1 cellular context compared by ENCODE assay signal in genomic region chr18:58205087-58205779, GRCh38.
TF ChIP-seq lines count a peak whose summit lies in the region.

No MANE protein-coding gene starts in this region.

TF ChIP-seq in SK-N-SH, 30 proteins besides CTCF, POLR2A, EP300 and RAD21 (continued from another document):
- TF ChIP-seq REST (IDR thresholded peaks at IDR 0.05; ENCODE audit: low read depth, low read length): no peak
- no peak for TF ChIP-seq POLR2AphosphoS5 (IDR thresholded peaks at IDR 0.05; ENCODE audit: low read depth, low read length)
- no peak for TF ChIP-seq RFX5 (IDR thresholded peaks at IDR 0.05; ENCODE audit: low read length)
- TF ChIP-seq USF1 (IDR thresholded peaks at IDR 0.05; ENCODE audit: borderline replicate concordance, low read depth): no peak
- TF ChIP-seq NRF1 (IDR thresholded peaks at IDR 0.05; ENCODE audit: low read depth, low read length): no peak
- TF ChIP-seq ZBTB33 (IDR thresholded peaks at IDR 0.05; ENCODE audit: borderline replicate concordance, low read depth): no peak
- no peak for TF ChIP-seq YY1 (IDR thresholded peaks at IDR 0.05; ENCODE audit: low read depth)
- peak; percentile 46; the same call in 1 of the 2 replicates for TF ChIP-seq FOSL2 (IDR thresholded peaks at IDR 0.05; ENCODE audit: borderline replicate concordance, low read depth)
- peak; percentile 25; the same call in 1 of the 2 replicates for TF ChIP-seq NFIC (IDR thresholded peaks at IDR 0.05; ENCODE audit: borderline replicate concordance)
- no peak for TF ChIP-seq GATA2 (CRISPR knock-in tag; IDR thresholded peaks at IDR 0.05)
- TF ChIP-seq ELF1 (IDR thresholded peaks at IDR 0.05): no peak
- TF ChIP-seq TCF12 (IDR thresholded peaks at IDR 0.05): peak; percentile 61; the same call in 1 of the 2 replicates
- 0 out of 2 replicates have a peak, but pooled peaks have one; percentile 22 for TF ChIP-seq PBX3 (IDR thresholded peaks at IDR 0.05)
- 0 out of 2 replicates have a peak, but pooled peaks have one; percentile 22 for TF ChIP-seq JUND (IDR thresholded peaks at IDR 0.05)
- TF ChIP-seq EZH2phosphoT487 (IDR thresholded peaks at IDR 0.05; ENCODE audit: borderline replicate concordance, low read depth): no peak
